8 cellular contexts compared by ENCODE assay signal in genomic region chr7:95470452-95470851, GRCh38. TPM values are rescaled to one million over a fixed set of nuclear protein-coding genes. Genes with fewer than 3 reads are reported as not detected.
DNase-seq lines count a peak whose midpoint lies in the region; ATAC-seq and TF ChIP-seq lines count a peak whose summit lies in the region.

No MANE protein-coding gene starts in this region.

- no peak for TF ChIP-seq EP300 in ovary (IDR thresholded peaks at IDR 0.05)

- dilution Hi-C loops in mammary epithelial cell (cut with HindIII; ENCODE audit: low sequenced_read_pairs), result no loop called here

- H3K27ac Mint-ChIP-seq in activated naive CD4-positive, alpha-beta T cell treated with anti-CD3 and anti-CD28 coated beads for 36 hours, result no peak overlapping the region

- H3K27ac ChIP-seq in mammary epithelial cell (ENCODE audit: insufficient read depth, low read depth, low read length) (no peak overlapping the region), ovary (no peak overlapping the region), tibial artery (no peak overlapping the region)

- intact Hi-C loops in activated naive CD4-positive, alpha-beta T cell treated with anti-CD3 and anti-CD28 coated beads for 36 hours (cut with micrococcal nuclease), result loop anchor here (10.0 kb wide), 4 partner anchors 136 to 956 kb away; partner anchors contain the start of gene PPP1R9A
- intact Hi-C loops in mammary epithelial cell (cut with micrococcal nuclease), result loop anchor here (10.0 kb wide), 3 partner anchors 136 to 1176 kb away; partner anchors contain the start of gene SGCE
- intact Hi-C loops in ovary (cut with DNase I), result no loop called here
- intact Hi-C loops in tibial artery (cut with DNase I; ENCODE audit: low total_unique reads), result no loop called here

- BruUV-seq in mammary epithelial cell (replicated peaks; lab: Mats Ljungman, UMichigan), result no TSS peak

- TF ChIP-seq CTCF in mammary epithelial cell (conservative IDR thresholded peaks at IDR 0.05 in 1 of 2, IDR thresholded peaks at IDR 0.05 in 1 of 2; ENCODE audit: extremely low read depth in 1 of 2, insufficient read depth in 1 of 2, low read depth in 1 of 2, low read length in 2 of 2), result no peak
- no peak for TF ChIP-seq CTCF in ovary (IDR thresholded peaks at IDR 0.05)
- TF ChIP-seq CTCF in tibial artery (IDR thresholded peaks at IDR 0.05), result no peak

- H3K9me3 ChIP-seq in mammary epithelial cell (replicated peaks; ENCODE audit: insufficient read depth, low read length) (no peaks in the 10 kb centered on the region), ovary (no peaks in the 10 kb centered on the region), tibial artery (no peaks in the 10 kb centered on the region)

- peaks cover 15% of the 10 kb centered on the region for H3K4me1 Mint-ChIP-seq in activated naive CD4-positive, alpha-beta T cell treated with anti-CD3 and anti-CD28 coated beads for 36 hours (ENCODE audit: low read depth)

- no peaks in the 10 kb centered on the region for H3K9me3 Mint-ChIP-seq in activated naive CD4-positive, alpha-beta T cell treated with anti-CD3 and anti-CD28 coated beads for 36 hours

- H3K36me3 Mint-ChIP-seq in activated naive CD4-positive, alpha-beta T cell treated with anti-CD3 and anti-CD28 coated beads for 36 hours (ENCODE audit: low read depth), result no peaks in the 10 kb centered on the region

- ATAC-seq in HG03060 (IDR thresholded peaks at IDR 0.05; ENCODE audit: low read depth, unreplicated experiment), result peak; percentile 99

- no peaks in the 10 kb centered on the region for H3K79me2 ChIP-seq in mammary epithelial cell (ENCODE audit: insufficient read depth, low read length)

- no peaks in the 10 kb centered on the region for H3K36me3 ChIP-seq in mammary epithelial cell (ENCODE audit: insufficient read depth, low read length)
- no peaks in the 10 kb centered on the region for H3K36me3 ChIP-seq in ovary
- no peaks in the 10 kb centered on the region for H3K36me3 ChIP-seq in tibial artery

- CTCF ChIA-PET in activated naive CD4-positive, alpha-beta T cell treated with anti-CD3 and anti-CD28 coated beads for 36 hours (lab: Charles Lee), result no interaction called here
- CTCF ChIA-PET in mammary epithelial cell (lab: Charles Lee; ENCODE audit: low non-redundant PET), result no interaction called here

- TF ChIP-seq POLR2A in ovary (IDR thresholded peaks at IDR 0.05), result no peak

- H3K4me1 ChIP-seq in mammary epithelial cell (ENCODE audit: insufficient read depth, low read length) (peaks cover 9% of the 10 kb centered on the region), ovary (ENCODE audit: insufficient read depth) (peaks cover 4% of the 10 kb centered on the region), tibial artery (no peaks in the 10 kb centered on the region)

- H3K27me3 ChIP-seq in mammary epithelial cell (ENCODE audit: insufficient read depth, low read length) (no peaks in the 10 kb centered on the region), ovary (no peaks in the 10 kb centered on the region), tibial artery (no peaks in the 10 kb centered on the region)

- H3K27me3 Mint-ChIP-seq in activated naive CD4-positive, alpha-beta T cell treated with anti-CD3 and anti-CD28 coated beads for 36 hours (ENCODE audit: low read depth), result no peaks in the 10 kb centered on the region

- 3% methylated on average over 3 of the region's 3 CpGs for WGBS in mammary epithelial cell (ENCODE audit: low coverage, missing lambda C conversion rate)
- WGBS in ovary, 3 donors, result 18 to 29% (median 19%) methylated on average over 3 of the region's 3 CpGs

- H3K9ac ChIP-seq in mammary epithelial cell (ENCODE audit: insufficient read depth, low read length), result no peak overlapping the region

- H2AFZ ChIP-seq in mammary epithelial cell (ENCODE audit: low read depth, low read length), result peak overlapping the region; percentile 18

- peak overlapping the region; percentile 47 for H3K4me2 ChIP-seq in mammary epithelial cell (ENCODE audit: insufficient read depth, low read depth, low read length)

- in situ Hi-C loops in mammary epithelial cell (cut with MboI; ENCODE audit: low sequenced_read_pairs in 2 of 2), result no loop called here

- H3K4me3 Mint-ChIP-seq in activated naive CD4-positive, alpha-beta T cell treated with anti-CD3 and anti-CD28 coated beads for 36 hours, result no peak overlapping the region

- peak; percentile 15 for DNase-seq in activated naive CD4-positive, alpha-beta T cell treated with anti-CD3 and anti-CD28 coated beads for 36 hours
- no peak for DNase-seq in activated naive CD4-positive, alpha-beta T cell treated with anti-CD3 and anti-CD28 coated beads, Interleukin-2, amount 50 U/mL, for 16 hours
- peak; percentile 83 to 94 for DNase-seq in NCI-H2081 (lab: John Stamatoyannopoulos, UW)
- peak; percentile 58 for DNase-seq in mammary epithelial cell
- peak in 3 of 5 donors; percentile 22 to 36 (median 23) for DNase-seq in ovary
- DNase-seq in stimulated activated CD4-positive, alpha-beta T cell treated with anti-CD3 and anti-CD28 coated beads, Interleukin-1b, Interleukin-23, amount 100 ng/mL, for 48 hours, result no peak
- no peak for DNase-seq in tibial artery

- H3K4me3 ChIP-seq in mammary epithelial cell (replicated peaks in 1 of 3; ENCODE audit: insufficient read depth in 1 of 3, low read depth in 2 of 3, low read length in 3 of 3) (no peak overlapping the region), ovary (no peak overlapping the region), tibial artery (no peak overlapping the region)

- H4K20me1 ChIP-seq in mammary epithelial cell (ENCODE audit: insufficient read depth, low read length), result no peaks in the 10 kb centered on the region

RNA-seq across cellular contexts. Expression of gene ASB4, which starts 15.3 kb away (rescaled TPM):
- not detected for total RNA-seq in activated naive CD4-positive, alpha-beta T cell treated with anti-CD3 and anti-CD28 coated beads for 36 hours
- total RNA-seq in mammary epithelial cell, result not detected
- not detected for polyA plus RNA-seq in mammary epithelial cell
- polyA minus RNA-seq in mammary epithelial cell, result not detected
- total RNA-seq in ovary, result 1 to 10 TPM in 2 of 7 donors, under 1 TPM in 5; 0.11 to 2.0 (median 0.25) TPM
- polyA plus RNA-seq in ovary, result under 1 TPM; 0.15 to 0.23 TPM

RNA-seq across cellular contexts. Expression of gene PON2, which starts 35.6 kb away (rescaled TPM):
- total RNA-seq in activated naive CD4-positive, alpha-beta T cell treated with anti-CD3 and anti-CD28 coated beads for 36 hours, result 1 to 10 TPM; 3.8 to 3.9 TPM
- total RNA-seq in mammary epithelial cell (10 to 100 TPM; 61.2 to 89.2 TPM), ovary (100 to 1,000 TPM in 1 of 7 donors, 10 to 100 TPM in 6; 30.2 to 108 (median 48.1) TPM)
- polyA plus RNA-seq in mammary epithelial cell (52.1 TPM), ovary (10 to 100 TPM; 29.3 to 87.7 TPM)
- polyA minus RNA-seq in mammary epithelial cell, result 23.1 TPM

Comparison
In these comparisons a context has a peak if more than half of its experiments do, and no peak if none do; other contexts are left out.
1. DNase-seq: peak in activated naive CD4-positive, alpha-beta T cell treated with anti-CD3 and anti-CD28 coated beads for 36 hours (single experiment), NCI-H2081 (2 of 2), mammary epithelial cell (single experiment) and ovary (3 of 5); none in activated naive CD4-positive, alpha-beta T cell treated with anti-CD3 and anti-CD28 coated beads, Interleukin-2, amount 50 U/mL, for 16 hours (single experiment), stimulated activated CD4-positive, alpha-beta T cell treated with anti-CD3 and anti-CD28 coated beads, Interleukin-1b, Interleukin-23, amount 100 ng/mL, for 48 hours (single experiment) and tibial artery (0 of 2).
2. RNA of gene PON2, which starts 35.6 kb away (total RNA-seq): 61.2 to 89.2 TPM in mammary epithelial cell and 30.2 to 108 TPM in ovary; 3.8 to 3.9 TPM in activated naive CD4-positive, alpha-beta T cell treated with anti-CD3 and anti-CD28 coated beads for 36 hours; every median in the first group is over 4 times any median in the second.
3. intact Hi-C loops: an anchor here in activated naive CD4-positive, alpha-beta T cell treated with anti-CD3 and anti-CD28 coated beads for 36 hours (10.0 kb wide) and mammary epithelial cell (10.0 kb wide); none called in ovary and tibial artery.